In genomic region chr12:130973906-130974305, GRCh38 we compare ENCODE assay signal across 17 cellular contexts. TPM values are rescaled to one million over a fixed set of nuclear protein-coding genes. Genes with fewer than 3 reads are reported as not detected.
DNase-seq lines count a peak whose midpoint lies in the region; ATAC-seq, FAIRE-seq and TF ChIP-seq lines count a peak whose summit lies in the region.
"Had no signal": no experiment of that assay in that cellular context is flagged by ENCODE, and none has a peak within 500 bp of the region (broad histone marks: within the 10 kb centered on the region; RNA-seq: fewer than 3 reads in every experiment).

No MANE protein-coding gene starts in this region.

- H3K4me3 ChIP-seq in H1 (ENCODE audit: extremely low read depth in 1 of 4, insufficient read depth in 2 of 4, low read depth in 3 of 4, low read length in 4 of 4) = no peak overlapping the region
- H3K4me3 ChIP-seq: GM23248 had no signal

- no peaks in the 10 kb centered on the region for H3K79me1 ChIP-seq in H1 (ENCODE audit: low read depth, low read length)

- no peak overlapping the region for H4K5ac ChIP-seq in H1 (ENCODE audit: insufficient read length, low read depth, low read length)

- H4K91ac ChIP-seq in H1 (replicated peaks; ENCODE audit: insufficient read length, low read length) = no peak overlapping the region

- DNase-seq in left ventricle myocardium superior (peak; percentile 19), Right ventricle myocardium inferior (ENCODE audit: missing footprints) (no peak), H1 (ENCODE audit: low read depth in 1 of 2, low spot score in 2 of 2) (no peak), sciatic nerve (ENCODE audit: low spot score) (peak; percentile 51), LoVo (ENCODE audit: low spot score) (no peak)
- DNase-seq: CD8-positive, alpha-beta T cell; COR-L47; DND-41; GF-D8; GM23248; H7; IMR-90 had no signal

- H3K14ac ChIP-seq in H1 (ENCODE audit: insufficient read length) = no peak overlapping the region

- no peak overlapping the region for H2BK12ac ChIP-seq in H1 (ENCODE audit: low read depth, low read length)

- no peaks in the 10 kb centered on the region for H3K9me3 ChIP-seq in H1 (ENCODE audit: insufficient read depth in 2 of 2, low read depth in 1 of 2, low read length in 1 of 2)

- no peak overlapping the region for H2AK5ac ChIP-seq in H1 (ENCODE audit: low read depth, low read length)

- H3K56ac ChIP-seq in H1 (replicated peaks; ENCODE audit: insufficient read length, low read depth, low read length) = no peak overlapping the region

- H3K9ac ChIP-seq in H1 (replicated peaks in 1 of 4; ENCODE audit: extremely low read depth in 1 of 4, low read depth in 3 of 4, low read length in 3 of 4) = no peak overlapping the region
- H3K9ac ChIP-seq: GM23248 had no signal

- intact Hi-C loops in left ventricle myocardium superior (cut with micrococcal nuclease) (no loop called here), Right ventricle myocardium inferior (cut with DNase I) (no loop called here), sciatic nerve (cut with DNase I) (no loop called here)

- H3K27ac ChIP-seq in H1 (ENCODE audit: low read depth, low read length) = no peak overlapping the region
- H3K27ac ChIP-seq: GM23248 had no signal

- H2BK5ac ChIP-seq in H1 (ENCODE audit: low read depth, low read length) = no peak overlapping the region

- no peak overlapping the region for H3K4ac ChIP-seq in H1 (replicated peaks; ENCODE audit: insufficient read length, low read depth, low read length)

- H2BK120ac ChIP-seq in H1 (replicated peaks; ENCODE audit: low read depth, low read length) = no peak overlapping the region

- H3K23ac ChIP-seq in H1 (ENCODE audit: insufficient read length) = no peak overlapping the region

- WGBS in H1 (ENCODE audit: extremely low coverage in 1 of 2, insufficient coverage in 1 of 2, insufficient read length in 1 of 2, insufficient replicate concordance in 2 of 2, low coverage in 1 of 2, low lambda C conversion rate in 2 of 2, missing lambda C conversion rate in 1 of 2), 2 experiments = 92% methylated on average over 10 of the region's 10 CpGs; no CpG with 5 or more reads in 1 of the 2 experiments

- H3K27me3 ChIP-seq in H1 (replicated peaks in 1 of 4; ENCODE audit: control insufficient read depth in 3 of 4, extremely low read depth in 1 of 4, insufficient read depth in 3 of 4, low read length in 3 of 4) = no peaks in the 10 kb centered on the region; a peak in 1 of 7 replicates

- no peak overlapping the region for H3K18ac ChIP-seq in H1 (ENCODE audit: extremely low read depth, low read length)

- no peak overlapping the region for H2BK20ac ChIP-seq in H1 (ENCODE audit: low read length)

- no peak for ATAC-seq in left ventricle myocardium superior
- no peak for ATAC-seq in Right ventricle myocardium inferior
- peak; percentile 7 for ATAC-seq in sciatic nerve
- no peak for ATAC-seq in HG03196 (IDR thresholded peaks at IDR 0.05; ENCODE audit: unreplicated experiment)
- ATAC-seq in GM19324 (IDR thresholded peaks at IDR 0.05; ENCODE audit: low FRiP score, unreplicated experiment) = no peak
- ATAC-seq: CD8-positive, alpha-beta T cell had no signal

- H2AFZ ChIP-seq in H1 (ENCODE audit: low read length) = no peak overlapping the region
- H2AFZ ChIP-seq: GM23248 had no signal

- no peak for FAIRE-seq in H1 (lab: Jason Lieb, UNC)
- FAIRE-seq: A204.1, D721Med had no signal

- CTCF ChIA-PET in H1 (lab: Charles Lee; ENCODE audit: partially characterized antibody) = interaction anchor here (3.0 kb wide), 1 partner anchor 58 kb away, joined by 7 read pairs; no protein-coding TSS in a partner anchor

- no peaks in the 10 kb centered on the region for H3K36me3 ChIP-seq in H1 (ENCODE audit: control insufficient read depth in 2 of 4, insufficient read depth in 4 of 4, low read length in 3 of 4)

- no peak overlapping the region for H2BK15ac ChIP-seq in H1 (ENCODE audit: low read length)

- TF ChIP-seq CTCF in H1 (IDR thresholded peaks at IDR 0.05; ENCODE audit: control extremely low read depth in 1 of 3, insufficient read depth in 1 of 3, low read depth in 1 of 3, low read length in 3 of 3) = no peak

- no peaks in the 10 kb centered on the region for H3K79me2 ChIP-seq in H1 (ENCODE audit: control insufficient read depth in 1 of 2, insufficient read depth in 2 of 2, low read length in 2 of 2)

- H4K20me1 ChIP-seq in H1 (replicated peaks in 1 of 2; ENCODE audit: control insufficient read depth in 1 of 2, insufficient read depth in 2 of 2, low read length in 2 of 2) = no peaks in the 10 kb centered on the region

- H3K23me2 ChIP-seq in H1 (ENCODE audit: low read depth, low read length) = no peaks in the 10 kb centered on the region

- POLR2A ChIA-PET in H1 (lab: Charles Lee; ENCODE audit: partially characterized antibody) = no interaction called here

- no peak for TF ChIP-seq RAD21 in H1 (IDR thresholded peaks at IDR 0.05 in 1 of 2, conservative IDR thresholded peaks at IDR 0.05 in 1 of 2; ENCODE audit: low read depth in 2 of 2, low read length in 2 of 2)

- TF ChIP-seq POLR2A in H1 (IDR thresholded peaks at IDR 0.05; ENCODE audit: control extremely low read depth in 1 of 2, low read depth in 2 of 2, low read length in 2 of 2) = no peak

- TF ChIP-seq EP300 in H1 (IDR thresholded peaks at IDR 0.05; ENCODE audit: borderline replicate concordance in 1 of 2, low read depth in 2 of 2, low read length in 2 of 2) = no peak

- no peak overlapping the region for H4K8ac ChIP-seq in H1 (ENCODE audit: extremely low read depth, insufficient read depth, low read length)

- H3K4me1 ChIP-seq in H1 (replicated peaks in 1 of 4; ENCODE audit: control insufficient read depth in 3 of 4, insufficient read depth in 4 of 4, low read length in 3 of 4) = no peaks in the 10 kb centered on the region; a peak in 1 of 7 replicates

- H3K4me2 ChIP-seq in H1 (ENCODE audit: insufficient read depth in 1 of 2, low read depth in 2 of 2, low read length in 2 of 2) = no peak overlapping the region

TF ChIP-seq in H1, 55 proteins besides CTCF, POLR2A, EP300 and RAD21 (continues in another document):
- TF ChIP-seq RXRA (IDR thresholded peaks at IDR 0.05; ENCODE audit: insufficient read depth, low read depth, low read length) (no peak), E2F6 (IDR thresholded peaks at IDR 0.05) (peak; percentile 66)

RNA-seq across cellular contexts. Expression of gene ADGRD1, which starts 20.2 kb away (rescaled TPM):
- total RNA-seq in left ventricle myocardium superior (83.6 TPM), Right ventricle myocardium inferior (89.1 TPM), sciatic nerve (224 TPM)
- total RNA-seq in H1 (2021; fragmentation: NEBNext Ultra II Directional; extraction: Animal tissue kit (Norgen Biotek cat#: 25700)) = 0.48 and 1.3 TPM in 2 replicates
- 0.36 and 1.1 TPM in 2 replicates for polyA plus RNA-seq in H1 (2011; rRNA removed)
- polyA plus RNA-seq in H1 (2011; cell fraction: cytosol; rRNA removed) = 0.47 TPM
- 2.0 TPM for polyA plus RNA-seq in H1 (2011; cell fraction: nucleus; rRNA removed)
- polyA plus RNA-seq in H1 (2012, experiment 1 of 2) = 0.20 to 0.96 TPM (median 0.35 TPM) in 4 replicates
- 0.12 TPM for polyA plus RNA-seq in H1 (2012, experiment 2 of 2)
- polyA plus RNA-seq in H1 (2013, experiment 1 of 2) = 0.34 TPM
- polyA plus RNA-seq in H1 (2013, experiment 2 of 2) = 0.39 TPM
- polyA minus RNA-seq in H1 (2011; rRNA and poly(A)+ RNA removed) = 1.6 and 1.8 TPM in 2 replicates
- polyA minus RNA-seq in H1 (2011; cell fraction: cytosol; rRNA and poly(A)+ RNA removed) = 1.2 TPM
- 3.6 TPM for polyA minus RNA-seq in H1 (2011; cell fraction: nucleus; rRNA and poly(A)+ RNA removed)
- total RNA-seq: CD8-positive, alpha-beta T cell; HT-29; IMR-90 had no signal
- polyA plus RNA-seq: IMR-90 had no signal

Comparison
In these comparisons a context has a peak if more than half of its experiments do, and no peak if none do; other contexts are left out.
1. DNase-seq: peak in left ventricle myocardium superior (single experiment) and sciatic nerve (single experiment); none in Right ventricle myocardium inferior (single experiment), H1 (0 of 2) and LoVo (single experiment).
2. RNA of gene ADGRD1, which starts 20.2 kb away (total RNA-seq): 224 TPM in sciatic nerve (single experiment), 89.1 TPM in Right ventricle myocardium inferior (single experiment) and 83.6 TPM in left ventricle myocardium superior (single experiment); 0.48 to 1.3 TPM in H1; every median in the first group is over 10 times any median in the second.